Comparison of ENCODE assay signal across 11 cellular contexts in the genomic region with DNA sequence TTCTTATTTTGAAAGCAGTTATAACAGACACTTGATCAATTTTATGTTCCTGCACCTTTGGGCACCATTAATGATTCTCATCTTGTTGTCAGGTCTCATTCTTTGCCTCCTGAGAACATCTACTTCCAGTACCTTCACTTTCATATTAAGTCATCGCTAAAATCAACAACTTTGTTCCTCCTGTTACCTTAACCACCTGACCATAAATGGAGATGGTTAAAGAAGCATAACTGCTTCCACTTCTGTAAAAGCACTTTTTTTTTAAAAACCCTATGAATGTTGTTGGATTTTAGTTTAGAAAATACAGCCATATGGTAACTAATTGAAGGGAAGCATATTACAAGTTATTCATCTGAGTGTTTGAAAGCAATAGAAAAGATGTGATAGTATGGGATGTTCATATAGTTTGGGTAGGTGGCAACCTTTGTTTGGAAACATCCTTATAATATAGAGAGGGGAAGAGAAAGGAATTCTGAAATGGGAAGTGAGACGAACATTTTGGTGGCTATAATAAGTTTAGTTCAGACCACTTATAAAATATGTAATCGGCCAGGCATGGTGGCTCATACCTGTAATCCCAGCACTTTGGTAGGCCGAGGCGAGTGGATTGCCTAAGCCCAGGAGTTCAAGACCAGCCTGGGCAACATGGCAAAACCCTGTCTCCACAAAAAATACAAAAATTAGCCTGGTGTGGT. TPM values are rescaled to one million over a fixed set of nuclear protein-coding genes. Genes with fewer than 3 reads are reported as not detected.
DNase-seq lines count a peak whose midpoint lies in the region; ATAC-seq and TF ChIP-seq lines count a peak whose summit lies in the region.
"Had no signal": no experiment of that assay in that cellular context is flagged by ENCODE, and none has a peak within 500 bp of the region (broad histone marks: within the 10 kb centered on the region; RNA-seq: fewer than 3 reads in every experiment).

No MANE protein-coding gene starts in this region.

- peaks cover 0 to 5% (median 0%) of the 10 kb centered on the region in 4 donors for H3K4me1 ChIP-seq in stomach
- H3K4me1 ChIP-seq: Peyer's patch had no signal

- H3K9me3 Mint-ChIP-seq in activated naive CD4-positive, alpha-beta T cell treated with anti-CD3 and anti-CD28 coated beads, Interleukin-2, amount 50 U/mL, for 72 hours = peaks cover 4 to 7% of the 10 kb centered on the region in 2 donors

- no peak for TF ChIP-seq EP300 in stomach (IDR thresholded peaks at IDR 0.05)

- H3K36me3 Mint-ChIP-seq in activated naive CD4-positive, alpha-beta T cell treated with anti-CD3 and anti-CD28 coated beads, Interleukin-2, amount 50 U/mL, for 72 hours = peaks cover 8 to 29% of the 10 kb centered on the region in 2 donors

- H3K27ac Mint-ChIP-seq in activated naive CD4-positive, alpha-beta T cell treated with anti-CD3 and anti-CD28 coated beads, Interleukin-2, amount 50 U/mL, for 72 hours = peak overlapping the region; percentile 39 to 72

- H3K4me3 ChIP-seq in stomach = no peak overlapping the region
- H3K4me3 ChIP-seq: pancreas, Peyer's patch had no signal

- no peak for TF ChIP-seq CTCF in stomach (IDR thresholded peaks at IDR 0.05)

- TF ChIP-seq POLR2A in stomach (IDR thresholded peaks at IDR 0.05) = no peak

- H3K36me3 ChIP-seq in stomach = no peaks in the 10 kb centered on the region
- H3K36me3 ChIP-seq: pancreas, Peyer's patch had no signal

- no peaks in the 10 kb centered on the region for H3K27me3 ChIP-seq in stomach
- H3K27me3 ChIP-seq: pancreas, Peyer's patch had no signal

- H3K9me3 ChIP-seq in stomach = no peaks in the 10 kb centered on the region
- H3K9me3 ChIP-seq: pancreas, Peyer's patch had no signal

- intact Hi-C loops in stomach (cut with DNase I; ENCODE audit: low total_unique reads) = no loop called here

- no peak overlapping the region for H3K27ac ChIP-seq in stomach
- H3K27ac ChIP-seq: pancreas had no signal

- 82 to 89% (median 84%) methylated on average over 5 of the region's 5 CpGs for WGBS in stomach, 5 donors

- no peak for DNase-seq in activated naive CD4-positive, alpha-beta T cell treated with anti-CD3 and anti-CD28 coated beads, Interleukin-2, amount 50 U/mL, for 72 hours (ENCODE audit: low spot score in 2 of 2)
- no peak for DNase-seq in cerebellar cortex (ENCODE audit: low spot score)
- no peak for DNase-seq in stomach
- DNase-seq in NCI-H1417 treated with DMSO at 0.1 percent for 48 hours (lab: John Stamatoyannopoulos, UW) = no peak
- no peak for DNase-seq in midbrain (lab: John Stamatoyannopoulos, UW)
- DNase-seq: activated CD4-positive, alpha-beta T cell treated with anti-CD3 and anti-CD28 coated beads, Interleukin-2, amount 50 U/mL, for 4 hours; pancreas had no signal

- ATAC-seq in GM18520 (IDR thresholded peaks at IDR 0.05; ENCODE audit: unreplicated experiment) = peak; percentile 97
- ATAC-seq in GM21381 (IDR thresholded peaks at IDR 0.05; ENCODE audit: unreplicated experiment) = peak; percentile 88
- ATAC-seq in HG03135 (IDR thresholded peaks at IDR 0.05; ENCODE audit: unreplicated experiment) = peak; percentile 93
- peak; percentile 88 to 91 for ATAC-seq in activated naive CD4-positive, alpha-beta T cell treated with anti-CD3 and anti-CD28 coated beads, Interleukin-2, amount 50 U/mL, for 72 hours
- ATAC-seq: pancreas had no signal

RNA-seq across cellular contexts. Expression of a gene that starts 53.9 kb away (rescaled TPM):
- 1 to 10 TPM; 3.4 to 6.5 TPM for total RNA-seq in activated naive CD4-positive, alpha-beta T cell treated with anti-CD3 and anti-CD28 coated beads, Interleukin-2, amount 50 U/mL, for 72 hours
- total RNA-seq in stomach = 10 to 100 TPM in 1 of 5 donors, 1 to 10 TPM in 2, under 1 TPM in 1, not detected in 1; 0.45 to 18.5 (median 6.4) TPM
- polyA plus RNA-seq in stomach = 1 to 10 TPM; 2.1 to 3.2 (median 2.4) TPM
